Comparison of ENCODE assay signal across 9 cellular contexts in the genomic region with DNA sequence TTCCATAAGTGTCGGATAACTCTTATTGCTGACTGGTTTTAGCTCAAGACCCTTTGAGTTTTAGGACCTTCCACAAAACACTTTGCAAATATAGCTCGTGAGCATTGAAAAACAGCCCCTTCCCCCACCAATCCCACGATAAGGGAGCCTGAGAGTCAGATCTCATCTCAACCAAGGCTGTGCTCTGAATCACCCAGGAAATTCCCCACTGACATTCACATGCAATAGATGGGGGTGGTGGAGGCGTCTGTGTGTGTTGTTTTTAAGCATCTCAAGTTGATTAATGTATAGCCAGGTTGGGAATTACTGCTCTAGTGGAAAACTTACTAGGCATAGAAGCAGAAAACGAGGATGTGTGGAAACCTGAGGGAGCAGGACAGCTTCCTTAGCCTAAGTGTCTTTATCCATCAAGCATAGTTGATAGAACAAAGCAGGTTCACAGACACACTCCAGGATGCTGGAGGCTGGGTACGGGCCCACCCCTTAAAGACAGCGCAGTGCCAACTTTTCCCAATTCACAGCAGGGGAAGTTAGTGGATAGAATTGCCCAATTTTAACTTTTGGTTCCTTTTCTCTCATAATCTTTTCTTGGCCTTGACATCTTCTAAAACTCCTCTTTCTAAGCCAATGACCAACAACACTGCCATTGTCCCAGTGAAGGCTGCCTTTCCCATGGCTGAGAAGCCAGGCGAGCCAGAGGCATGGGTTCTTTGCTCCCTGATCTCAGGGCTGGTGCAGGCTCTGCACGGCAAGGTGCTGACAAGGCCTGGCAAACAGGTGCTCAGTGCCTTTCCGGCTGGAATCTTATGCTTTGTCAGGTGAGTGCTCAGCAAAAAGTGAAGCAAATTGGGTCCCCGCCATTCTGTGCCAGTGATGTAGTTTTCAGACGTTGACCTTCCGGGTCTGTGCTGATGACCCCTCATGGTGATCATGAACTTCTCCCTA.
DNase-seq lines count a peak whose midpoint lies in the region; ATAC-seq and TF ChIP-seq lines count a peak whose summit lies in the region.
"Had no signal": no experiment of that assay in that cellular context is flagged by ENCODE, and none has a peak within 500 bp of the region (broad histone marks: within the 10 kb centered on the region; RNA-seq: fewer than 3 reads in every experiment).

No MANE protein-coding gene starts in this region.

- H3K36me3 Mint-ChIP-seq in activated CD8-positive, alpha-beta T cell treated with anti-CD3 and anti-CD28 coated beads for 36 hours (ENCODE audit: low read depth) = peaks cover 5% of the 10 kb centered on the region
- H3K36me3 Mint-ChIP-seq in activated CD8-positive, alpha-beta T cell treated with anti-CD3 and anti-CD28 coated beads, Interleukin-2, amount 10 ng/mL, durations not matched to agents 7 days and 5 days (ENCODE audit: low read depth) = peaks cover 8% of the 10 kb centered on the region

- peak; percentile 92 for ATAC-seq in activated CD8-positive, alpha-beta T cell treated with anti-CD3 and anti-CD28 coated beads for 36 hours
- ATAC-seq in activated CD8-positive, alpha-beta T cell treated with anti-CD3 and anti-CD28 coated beads, Interleukin-2, amount 10 ng/mL, durations not matched to agents 7 days and 5 days = no peak
- peak; percentile 77 for ATAC-seq in HG03354 (IDR thresholded peaks at IDR 0.05; ENCODE audit: poor library complexity, severe bottlenecking, unreplicated experiment)

- H3K27me3 ChIP-seq in A673 (replicated peaks; ENCODE audit: insufficient read depth, low read depth, low read length, poor library complexity) = peaks cover 21% of the 10 kb centered on the region

- no TSS peak for BruUV-seq in A673 (replicated peaks; lab: Mats Ljungman, UMichigan)

- intact Hi-C loops in activated CD8-positive, alpha-beta T cell treated with anti-CD3 and anti-CD28 coated beads for 36 hours (cut with micrococcal nuclease) = no loop called here
- intact Hi-C loops in A673 (cut with micrococcal nuclease; ENCODE audit: unreplicated experiment) = no loop called here

- H3K4me1 ChIP-seq in A673 (ENCODE audit: insufficient read depth, low read length, poor library complexity, severe bottlenecking) = no peaks in the 10 kb centered on the region

- H3K27ac ChIP-seq in A673 (ENCODE audit: low read depth, low read length, poor library complexity, severe bottlenecking) = no peak overlapping the region

- peak overlapping the region; percentile 71 for H3K27ac Mint-ChIP-seq in activated CD8-positive, alpha-beta T cell treated with anti-CD3 and anti-CD28 coated beads for 36 hours
- no peak overlapping the region for H3K27ac Mint-ChIP-seq in activated CD8-positive, alpha-beta T cell treated with anti-CD3 and anti-CD28 coated beads, Interleukin-2, amount 10 ng/mL, durations not matched to agents 7 days and 5 days
- H3K27ac Mint-ChIP-seq: B cell had no signal

- peaks cover 23% of the 10 kb centered on the region for H3K4me1 Mint-ChIP-seq in activated CD8-positive, alpha-beta T cell treated with anti-CD3 and anti-CD28 coated beads for 36 hours (ENCODE audit: low read depth)
- H3K4me1 Mint-ChIP-seq in activated CD8-positive, alpha-beta T cell treated with anti-CD3 and anti-CD28 coated beads, Interleukin-2, amount 10 ng/mL, durations not matched to agents 7 days and 5 days (ENCODE audit: low read depth) = peaks cover 8% of the 10 kb centered on the region

- peaks cover 19% of the 10 kb centered on the region for H3K9me3 Mint-ChIP-seq in activated CD8-positive, alpha-beta T cell treated with anti-CD3 and anti-CD28 coated beads for 36 hours
- peaks cover 14% of the 10 kb centered on the region for H3K9me3 Mint-ChIP-seq in activated CD8-positive, alpha-beta T cell treated with anti-CD3 and anti-CD28 coated beads, Interleukin-2, amount 10 ng/mL, durations not matched to agents 7 days and 5 days (ENCODE audit: insufficient read depth)

- H3K4me3 ChIP-seq in A673 (ENCODE audit: low read depth, low read length, poor library complexity, severe bottlenecking) = no peak overlapping the region

- no peaks in the 10 kb centered on the region for H3K36me3 ChIP-seq in A673 (ENCODE audit: insufficient read depth, low read length, poor library complexity, severe bottlenecking)

- TF ChIP-seq CTCF in activated CD8-positive, alpha-beta T cell treated with anti-CD3 and anti-CD28 coated beads for 36 hours (IDR thresholded peaks at IDR 0.05) = no peak
- TF ChIP-seq CTCF in A673 (conservative IDR thresholded peaks at IDR 0.05; ENCODE audit: low read depth, low read length) = no peak

- POLR2A ChIA-PET in activated CD8-positive, alpha-beta T cell treated with anti-CD3 and anti-CD28 coated beads for 36 hours (lab: Charles Lee) = interaction anchor here (0.6 to 1.2 kb wide), 3 partner anchors 17 to 173 kb away, joined by 3 to 4 read pairs (median 3); no protein-coding TSS in a partner anchor
- POLR2A ChIA-PET in activated CD8-positive, alpha-beta T cell treated with anti-CD3 and anti-CD28 coated beads, Interleukin-2, amount 10 ng/mL, durations not matched to agents 7 days and 5 days (lab: Charles Lee) = interaction anchor here (1.2 to 1.4 kb wide), 2 partner anchors 100 kb away, joined by 4 to 5 read pairs; no protein-coding TSS in a partner anchor
- POLR2A ChIA-PET in A673 (lab: Charles Lee; ENCODE audit: low non-redundant PET) = no interaction called here

- peaks cover 6% of the 10 kb centered on the region for H3K9me3 ChIP-seq in A673 (ENCODE audit: low read depth, low read length, poor library complexity, severe bottlenecking)

- peaks cover 3% of the 10 kb centered on the region for H3K27me3 Mint-ChIP-seq in activated CD8-positive, alpha-beta T cell treated with anti-CD3 and anti-CD28 coated beads for 36 hours
- H3K27me3 Mint-ChIP-seq in activated CD8-positive, alpha-beta T cell treated with anti-CD3 and anti-CD28 coated beads, Interleukin-2, amount 10 ng/mL, durations not matched to agents 7 days and 5 days (ENCODE audit: low read depth) = no peaks in the 10 kb centered on the region
- H3K27me3 Mint-ChIP-seq: B cell had no signal

- CTCF ChIA-PET in activated CD8-positive, alpha-beta T cell treated with anti-CD3 and anti-CD28 coated beads for 36 hours (lab: Charles Lee) = interaction anchor here (1.3 to 1.7 kb wide), 2 partner anchors 8 to 100 kb away, joined by 3 to 7 read pairs; no protein-coding TSS in a partner anchor
- CTCF ChIA-PET in activated CD8-positive, alpha-beta T cell treated with anti-CD3 and anti-CD28 coated beads, Interleukin-2, amount 10 ng/mL, durations not matched to agents 7 days and 5 days (lab: Charles Lee) = interaction anchor here (0.7 to 1.3 kb wide), 3 partner anchors 9 to 146 kb away, joined by 3 to 4 read pairs (median 3); no protein-coding TSS in a partner anchor
- CTCF ChIA-PET in A673 (lab: Charles Lee) = no interaction called here

- DNase-seq in activated CD8-positive, alpha-beta T cell treated with anti-CD3 and anti-CD28 coated beads for 36 hours = peak; percentile 70
- no peak for DNase-seq in activated CD8-positive, alpha-beta T cell treated with anti-CD3 and anti-CD28 coated beads, Interleukin-2, amount 10 ng/mL, durations not matched to agents 7 days and 5 days
- peak; percentile 73 for DNase-seq in astrocyte of the hippocampus (ENCODE audit: low read depth, low spot score)
- peak; percentile 69 for DNase-seq in stimulated activated CD8-positive, alpha-beta memory T cell treated with anti-CD3 and anti-CD28 coated beads, Interleukin-4, amount 100 ng/mL, for 48 hours
- no peak for DNase-seq in NCI-H2029 treated with DMSO at 0.1 percent for 48 hours (lab: John Stamatoyannopoulos, UW)
- DNase-seq in A673 (ENCODE audit: low spot score) = no peak
- no peak for DNase-seq in NCI-H187 (lab: John Stamatoyannopoulos, UW)

- H3K4me3 Mint-ChIP-seq in activated CD8-positive, alpha-beta T cell treated with anti-CD3 and anti-CD28 coated beads for 36 hours = no peak overlapping the region
- H3K4me3 Mint-ChIP-seq in activated CD8-positive, alpha-beta T cell treated with anti-CD3 and anti-CD28 coated beads, Interleukin-2, amount 10 ng/mL, durations not matched to agents 7 days and 5 days = no peak overlapping the region
- H3K4me3 Mint-ChIP-seq: B cell had no signal

Comparison
In these comparisons a context has a peak if more than half of its experiments do, and no peak if none do; other contexts are left out.
1. DNase-seq: peak in activated CD8-positive, alpha-beta T cell treated with anti-CD3 and anti-CD28 coated beads for 36 hours (single experiment), astrocyte of the hippocampus (single experiment) and stimulated activated CD8-positive, alpha-beta memory T cell treated with anti-CD3 and anti-CD28 coated beads, Interleukin-4, amount 100 ng/mL, for 48 hours (single experiment); none in activated CD8-positive, alpha-beta T cell treated with anti-CD3 and anti-CD28 coated beads, Interleukin-2, amount 10 ng/mL, durations not matched to agents 7 days and 5 days (single experiment), NCI-H2029 treated with DMSO at 0.1 percent for 48 hours (single experiment), A673 (single experiment) and NCI-H187 (0 of 2).